ENCODE assay signal across 2 cellular contexts in genomic region chr2:18428516-18428915, GRCh38.
TF ChIP-seq lines count a peak whose summit lies in the region.

No MANE protein-coding gene starts in this region.

TF ChIP-seq in HepG2, 621 proteins besides CTCF, POLR2A, EP300 and RAD21:
- no peak for TF ChIP-seq NFKB2 (CRISPR knock-in tag; IDR thresholded peaks at IDR 0.05; ENCODE audit: borderline replicate concordance)
- TF ChIP-seq NR3C1 (CRISPR knock-in tag; IDR thresholded peaks at IDR 0.05): no peak

TF ChIP-seq in HEK293T, 16 proteins besides CTCF, POLR2A, EP300 and RAD21:
- TF ChIP-seq CTBP1 (IDR thresholded peaks at IDR 0.05; ENCODE audit: borderline replicate concordance) (no peak), ARNT (IDR thresholded peaks at IDR 0.05) (no peak), TARDBP (IDR thresholded peaks at IDR 0.05) (no peak), SUZ12 (IDR thresholded peaks at IDR 0.05) (no peak), L3MBTL2 (conservative IDR thresholded peaks at IDR 0.05) (no peak), FOXM1 (IDR thresholded peaks at IDR 0.05; ENCODE audit: borderline replicate concordance) (no peak), HDGF (IDR thresholded peaks at IDR 0.05; ENCODE audit: borderline replicate concordance) (no peak), ELF4 (IDR thresholded peaks at IDR 0.05) (no peak), SP1 (IDR thresholded peaks at IDR 0.05) (no peak), LEF1 (IDR thresholded peaks at IDR 0.05; ENCODE audit: borderline replicate concordance) (no peak), ZNF384 (IDR thresholded peaks at IDR 0.05) (no peak), FOXA1 (IDR thresholded peaks at IDR 0.05) (no peak), PKNOX1 (IDR thresholded peaks at IDR 0.05) (no peak), FOXK2 (IDR thresholded peaks at IDR 0.05) (no peak), BHLHE40 (IDR thresholded peaks at IDR 0.05; ENCODE audit: borderline replicate concordance) (no peak), NFRKB (IDR thresholded peaks at IDR 0.05) (no peak)
